In the genomic region with DNA sequence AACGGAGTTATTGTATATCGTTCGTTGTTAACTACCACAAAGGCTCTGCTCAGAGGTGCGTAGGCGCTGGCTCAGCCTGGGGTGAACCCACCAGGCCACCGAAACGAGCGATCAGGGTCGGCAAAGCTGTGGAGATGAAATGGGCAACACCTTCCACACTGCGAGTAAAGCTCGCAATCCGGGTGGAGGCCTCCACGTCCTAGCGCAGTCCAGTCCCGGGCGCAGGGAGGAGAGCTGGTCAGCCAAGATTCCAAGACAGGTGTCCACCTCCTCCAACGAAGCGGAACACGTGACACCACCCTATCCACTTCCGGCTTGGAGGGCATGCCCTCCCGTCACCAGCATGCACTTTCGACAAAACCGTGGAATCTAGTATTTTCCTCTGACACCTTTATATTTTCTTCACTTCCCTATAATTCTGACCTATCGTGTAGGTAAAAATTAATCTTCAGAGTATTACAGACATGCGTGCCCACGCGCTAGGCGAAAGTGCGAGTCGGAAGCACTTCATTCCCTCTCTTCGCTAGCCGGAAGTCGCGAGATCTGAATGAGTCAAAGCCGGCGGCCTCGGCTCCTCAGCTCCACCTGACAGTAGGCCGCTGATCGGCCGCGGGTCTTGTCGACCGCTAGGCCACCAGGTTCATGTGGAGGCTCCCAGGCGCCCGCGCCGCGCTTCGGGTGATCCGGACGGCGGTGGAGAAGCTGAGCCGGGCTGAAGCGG, we compare ENCODE assay signal across 8 cellular contexts. TPM values are rescaled to one million over a fixed set of nuclear protein-coding genes. Genes with fewer than 3 reads are reported as not detected.
DNase-seq lines count a peak whose midpoint lies in the region; ATAC-seq and TF ChIP-seq lines count a peak whose summit lies in the region.

A gene with protein sequence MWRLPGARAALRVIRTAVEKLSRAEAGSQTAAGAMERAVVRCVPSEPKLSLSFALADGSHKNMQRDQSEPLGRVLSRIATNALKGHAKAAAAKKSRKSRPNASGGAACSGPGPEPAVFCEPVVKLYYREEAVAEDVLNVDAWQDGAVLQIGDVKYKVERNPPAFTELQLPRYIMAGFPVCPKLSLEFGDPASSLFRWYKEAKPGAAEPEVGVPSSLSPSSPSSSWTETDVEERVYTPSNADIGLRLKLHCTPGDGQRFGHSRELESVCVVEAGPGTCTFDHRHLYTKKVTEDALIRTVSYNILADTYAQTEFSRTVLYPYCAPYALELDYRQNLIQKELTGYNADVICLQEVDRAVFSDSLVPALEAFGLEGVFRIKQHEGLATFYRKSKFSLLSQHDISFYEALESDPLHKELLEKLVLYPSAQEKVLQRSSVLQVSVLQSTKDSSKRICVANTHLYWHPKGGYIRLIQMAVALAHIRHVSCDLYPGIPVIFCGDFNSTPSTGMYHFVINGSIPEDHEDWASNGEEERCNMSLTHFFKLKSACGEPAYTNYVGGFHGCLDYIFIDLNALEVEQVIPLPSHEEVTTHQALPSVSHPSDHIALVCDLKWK (plus strand): TSS at position 537 of the 721 bp plus-strand sequence. CDS start 106 bp downstream, at position 643.

- H3K36me3 Mint-ChIP-seq in activated CD4-positive, alpha-beta T cell treated with anti-CD3 and anti-CD28 coated beads, Interleukin-2, amount 10 ng/mL, durations not matched to agents 24 days and 14 days (ENCODE audit: low read depth): peaks cover 32% of the 10 kb centered on the region

- CTCF ChIA-PET in BJ (lab: Yijun Ruan, JAX): interaction anchor here (0.6 to 1.1 kb wide), 3 partner anchors 297 to 450 kb away, joined by 3 to 4 read pairs (median 3); no protein-coding TSS in a partner anchor

- no peaks in the 10 kb centered on the region for H3K27me3 Mint-ChIP-seq in activated CD4-positive, alpha-beta T cell treated with anti-CD3 and anti-CD28 coated beads, Interleukin-2, amount 10 ng/mL, durations not matched to agents 24 days and 14 days

- H3K4me3 ChIP-seq in BJ (ENCODE audit: low read depth, low read length) (peak within 1 kb of the TSS; percentile 77), coronary artery (peak within 1 kb of the TSS; percentile 98)

- peaks cover 32% of the 10 kb centered on the region for H3K4me1 Mint-ChIP-seq in activated CD4-positive, alpha-beta T cell treated with anti-CD3 and anti-CD28 coated beads, Interleukin-2, amount 10 ng/mL, durations not matched to agents 24 days and 14 days

- H3K36me3 ChIP-seq in BJ (ENCODE audit: control insufficient read depth, insufficient read depth, low read length): no peaks in the 10 kb centered on the region

- peak within 1 kb of the TSS; percentile 79 for H3K4me3 Mint-ChIP-seq in activated CD4-positive, alpha-beta T cell treated with anti-CD3 and anti-CD28 coated beads, Interleukin-2, amount 10 ng/mL, durations not matched to agents 24 days and 14 days

- intact Hi-C loops in activated CD4-positive, alpha-beta T cell treated with anti-CD3 and anti-CD28 coated beads, Interleukin-2, amount 10 ng/mL, durations not matched to agents 24 days and 14 days (cut with micrococcal nuclease): loop anchor here (1.0 to 5.0 kb wide), 6 partner anchors 25 to 329 kb away; a partner anchor contains a TSS

- H3K9me3 Mint-ChIP-seq in activated CD4-positive, alpha-beta T cell treated with anti-CD3 and anti-CD28 coated beads, Interleukin-2, amount 10 ng/mL, durations not matched to agents 24 days and 14 days: no peaks in the 10 kb centered on the region

- H3K27ac Mint-ChIP-seq in activated CD4-positive, alpha-beta T cell treated with anti-CD3 and anti-CD28 coated beads, Interleukin-2, amount 10 ng/mL, durations not matched to agents 24 days and 14 days: peak within 1 kb of the TSS; percentile 97

- POLR2A ChIA-PET in BJ (lab: Charles Lee): interaction anchor here (0.6 kb wide), 1 partner anchor 873 kb away, joined by 9 read pairs; no protein-coding TSS in a partner anchor

- peak within 1 kb of the TSS; percentile 75 to 89 for H3K27ac ChIP-seq in coronary artery

- H3K27me3 ChIP-seq in BJ (ENCODE audit: control insufficient read depth, insufficient read depth, low read length): no peaks in the 10 kb centered on the region

- TF ChIP-seq CTCF in BJ (IDR thresholded peaks at IDR 0.05; ENCODE audit: insufficient read depth, low read depth, low read length): no peak
- TF ChIP-seq CTCF in coronary artery (IDR thresholded peaks at IDR 0.05): no peak

- peak; percentile 55 for DNase-seq in BJ (ENCODE audit: low read depth)
- DNase-seq in GM19238 (ENCODE audit: insufficient read length, low spot score): peak; percentile 65
- peak; percentile 65 for DNase-seq in NCI-H526 treated with DMSO at 0.1 percent for 48 hours (lab: John Stamatoyannopoulos, UW)
- DNase-seq in activated CD4-positive, alpha-beta T cell treated with anti-CD3 and anti-CD28 coated beads, Interleukin-2, amount 10 ng/mL, durations not matched to agents 24 days and 14 days: peak; percentile 94
- peak; percentile 94 for DNase-seq in coronary artery (ENCODE audit: low spot score)
- DNase-seq in left kidney (ENCODE audit: low read depth, low spot score): peak; percentile 96
- DNase-seq in stimulated activated CD4-positive, alpha-beta T cell treated with anti-CD3 and anti-CD28 coated beads, Interleukin-1b, Interleukin-23, amount 100 ng/mL, for 48 hours: peak; percentile 87

- peak; percentile 86 for ATAC-seq in HG03439 (IDR thresholded peaks at IDR 0.05; ENCODE audit: unreplicated experiment)

RNA-seq across cellular contexts. Expression of the gene that starts here (rescaled TPM):
- polyA plus RNA-seq in BJ (2011; rRNA removed): 9.6 and 10.4 TPM in 2 replicates
- polyA minus RNA-seq in BJ (2011; rRNA and poly(A)+ RNA removed): 22.7 and 30.5 TPM in 2 replicates
- total RNA-seq in activated CD4-positive, alpha-beta T cell treated with anti-CD3 and anti-CD28 coated beads, Interleukin-2, amount 10 ng/mL, durations not matched to agents 24 days and 14 days: 34.4 TPM in 2 replicates

Comparison
In these comparisons a context has a peak if more than half of its experiments do, and no peak if none do; other contexts are left out.
1. Peak in every context shown above with its lines: DNase-seq, ATAC-seq, H3K4me3 ChIP-seq and H3K27ac ChIP-seq.